18 cellular contexts compared by ENCODE assay signal in the genomic region with DNA sequence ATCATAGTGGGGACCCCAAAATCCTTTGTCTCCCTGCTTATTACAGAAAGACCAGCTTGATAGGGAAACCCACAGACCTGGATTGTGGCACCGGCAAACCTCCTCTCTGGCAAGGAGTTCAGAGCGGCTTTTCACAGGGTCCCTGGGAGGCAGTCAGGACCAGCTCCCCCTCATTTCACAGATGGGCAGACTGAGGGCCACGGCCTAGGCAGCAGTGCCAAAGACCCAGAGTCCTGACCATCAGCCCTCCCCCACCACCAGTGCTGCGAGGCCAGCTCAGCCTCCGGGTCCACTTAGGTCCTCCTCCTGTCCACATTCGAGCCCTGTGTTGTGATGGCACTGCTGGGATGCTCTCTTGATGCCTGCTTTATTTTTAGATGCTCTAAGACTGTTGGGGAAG.
"Had no signal": no experiment of that assay in that cellular context is flagged by ENCODE, and none has a peak within 500 bp of the region (broad histone marks: within the 10 kb centered on the region; RNA-seq: fewer than 3 reads in every experiment).

No MANE protein-coding gene starts in this region.

- H3K4me1 ChIP-seq: esophagus squamous epithelium, left lung, lower lobe of right lung, sigmoid colon, transverse colon had no signal

- H3K4me1 Mint-ChIP-seq: central memory CD8-positive, alpha-beta T cell; naive B cell; nephron progenitor cell had no signal

- H3K4me3 ChIP-seq: esophagus squamous epithelium, left lung, lower lobe of right lung, sigmoid colon, thoracic aorta, transverse colon had no signal

- H3K27ac ChIP-seq: esophagus squamous epithelium, foreskin keratinocyte, left lung, lower lobe of right lung, sigmoid colon, thoracic aorta, transverse colon had no signal

- H3K27me3 ChIP-seq: foreskin keratinocyte had no signal

- H3K9me3 Mint-ChIP-seq: central memory CD8-positive, alpha-beta T cell had no signal

- H3K27me3 Mint-ChIP-seq: memory B cell had no signal

- DNase-seq: cortex of kidney; effector memory CD4-positive, alpha-beta T cell; esophagus squamous epithelium; foreskin keratinocyte; islet precursor cell; left lung; lower lobe of right lung; naive B cell; nephron progenitor cell; posterior cingulate gyrus; sigmoid colon; small intestine; stimulated activated CD4-positive, alpha-beta T cell treated with anti-CD3 and anti-CD28 coated beads, Interleukin-12 subunit alpha, Interleukin-12 subunit beta, amount 100 ng/mL, for 4 hours; stimulated activated naive CD8-positive, alpha-beta T cell treated with anti-CD3 and anti-CD28 coated beads, Interleukin-15, Interleukin-2, amounts not matched to agents 100 U/mL and 50 U/mL, for 24 hours; transverse colon had no signal

- H3K27ac Mint-ChIP-seq: memory B cell, nephron progenitor cell had no signal

- H3K36me3 Mint-ChIP-seq: memory B cell, naive B cell had no signal

- H3K4me3 Mint-ChIP-seq: central memory CD8-positive, alpha-beta T cell; memory B cell; naive B cell; nephron progenitor cell had no signal

- H3K36me3 ChIP-seq: esophagus squamous epithelium, left lung, lower lobe of right lung, sigmoid colon, thoracic aorta, transverse colon had no signal

- ATAC-seq: foreskin keratinocyte; left lung; stimulated activated naive CD8-positive, alpha-beta T cell treated with anti-CD3 and anti-CD28 coated beads, Interleukin-15, Interleukin-2, amounts not matched to agents 100 U/mL and 50 U/mL, for 24 hours had no signal
